1 cellular context compared by ENCODE assay signal in genomic region chr13:80177327-80177726, GRCh38.
TF ChIP-seq lines count a peak whose summit lies in the region.

No MANE protein-coding gene starts in this region.

TF ChIP-seq in HCT116, 20 proteins besides CTCF, POLR2A, EP300 and RAD21:
- TF ChIP-seq REST (IDR thresholded peaks at IDR 0.05; ENCODE audit: low read depth) (no peak), EZH2 (IDR thresholded peaks at IDR 0.05) (no peak), CEBPB (IDR thresholded peaks at IDR 0.05; ENCODE audit: low read depth) (no peak), EGR1 (IDR thresholded peaks at IDR 0.05; ENCODE audit: low read depth) (no peak), ELF1 (IDR thresholded peaks at IDR 0.05; ENCODE audit: borderline replicate concordance, low read depth) (no peak), TCF7L2 (IDR thresholded peaks at IDR 0.05; ENCODE audit: borderline replicate concordance, extremely low read depth, insufficient read depth, insufficient read length) (peak; percentile 61)
TF ChIP-seq in HCT116: peak in this region for 1.
